30 cellular contexts compared by ENCODE assay signal in genomic region chr2:3357926-3358325, GRCh38.
"Had no signal": no experiment of that assay in that cellular context is flagged by ENCODE, and none has a peak within 500 bp of the region (broad histone marks: within the 10 kb centered on the region; RNA-seq: fewer than 3 reads in every experiment).

No MANE protein-coding gene starts in this region.

- H3K27ac Mint-ChIP-seq: activated naive CD8-positive, alpha-beta T cell; brain; endodermal cell; nephron progenitor cell; T-helper 2 cell treated with Interferon-gamma antibody and Interleukin-4, amounts not matched to agents 5 μg/mL and 100 μg/mL, for 36 hours had no signal

- H3K27me3 ChIP-seq: ascending aorta, cardiac muscle cell, esophagus muscularis mucosa, pancreas, suprapubic skin, tibial artery had no signal

- ATAC-seq: activated CD4-positive, CD25-positive, alpha-beta regulatory T cell treated with anti-CD3 and anti-CD28 coated beads, Interleukin-2, amount 50 U/mL, for 24 hours; mucosa of descending colon; sciatic nerve had no signal

- DNase-seq: activated CD4-positive, alpha-beta T cell treated with anti-CD3 and anti-CD28 coated beads for 48 hours; activated CD4-positive, alpha-beta T cell treated with anti-CD3 and anti-CD28 coated beads, Interleukin-2, amount 50 U/mL, for 48 hours; activated CD8-positive, alpha-beta memory T cell treated with anti-CD3 and anti-CD28 coated beads for 24 hours; activated effector memory CD4-positive, alpha-beta T cell treated with Interleukin-2 at 50 U/mL for 16 hours; activated naive CD4-positive, alpha-beta T cell treated with Interleukin-2 at 50 U/mL for 16 hours; endodermal cell; islet precursor cell; left ventricle myocardium inferior; mucosa of descending colon; nephron progenitor cell; nucleus accumbens; pancreas; retina; stimulated activated CD4-positive, alpha-beta T cell treated with anti-CD3 and anti-CD28 coated beads, Interleukin-4, amount 100 ng/mL, for 4 hours; stimulated activated CD8-positive, alpha-beta memory T cell treated with anti-CD3 and anti-CD28 coated beads, Interleukin-4, amount 100 ng/mL, for 48 hours; stimulated activated naive CD4-positive, alpha-beta T cell; T-helper 1 cell; tibial artery had no signal

- H3K27me3 Mint-ChIP-seq: activated naive CD8-positive, alpha-beta T cell; brain had no signal

- H3K36me3 ChIP-seq: cardiac muscle cell, pancreas, prostate gland had no signal

- H3K9me3 Mint-ChIP-seq: brain, endodermal cell, nephron progenitor cell had no signal

- H3K4me3 ChIP-seq: ascending aorta, cardiac muscle cell, esophagus muscularis mucosa, left ventricle myocardium inferior, lung, mucosa of descending colon, pancreas, prostate gland, skin epidermis, suprapubic skin, tibial artery had no signal

- H3K4me3 Mint-ChIP-seq: activated naive CD8-positive, alpha-beta T cell; brain; endodermal cell; nephron progenitor cell; T-helper 2 cell treated with Interferon-gamma antibody and Interleukin-4, amounts not matched to agents 5 μg/mL and 100 μg/mL, for 36 hours had no signal

- H3K4me1 ChIP-seq: ascending aorta, prostate gland, suprapubic skin, tibial artery had no signal

- H3K9me3 ChIP-seq: ascending aorta, esophagus muscularis mucosa, left ventricle myocardium inferior, mucosa of descending colon, pancreas, prostate gland, suprapubic skin, tibial artery had no signal

- H3K27ac ChIP-seq: ascending aorta, cardiac muscle cell, esophagus muscularis mucosa, left ventricle myocardium inferior, prostate gland, suprapubic skin, tibial artery had no signal
